ENCODE assay signal across 8 cellular contexts in genomic region chr22:31947296-31947695, GRCh38. TPM values are rescaled to one million over a fixed set of nuclear protein-coding genes. Genes with fewer than 3 reads are reported as not detected.
DNase-seq lines count a peak whose midpoint lies in the region; ATAC-seq and TF ChIP-seq lines count a peak whose summit lies in the region.

No MANE protein-coding gene starts in this region.

- no peak for TF ChIP-seq POLR2A in gastrocnemius medialis (IDR thresholded peaks at IDR 0.05)

- CTCF ChIA-PET in Calu3 (lab: Charles Lee): interaction anchor here (0.6 to 1.0 kb wide), 4 partner anchors 23 to 282 kb away, joined by 3 to 5 read pairs (median 4); no protein-coding TSS in a partner anchor

- peak overlapping the region; percentile 17 for H3K4me3 Mint-ChIP-seq in Calu3 (ENCODE audit: low read depth, unreplicated experiment)
- peak overlapping the region; percentile 70 for H3K4me3 Mint-ChIP-seq in T-helper 2 cell treated with Interferon-gamma antibody and Interleukin-4, amounts not matched to agents 5 μg/mL and 100 μg/mL, for 36 hours

- H3K27me3 ChIP-seq in gastrocnemius medialis: no peaks in the 10 kb centered on the region

- peaks cover 0 to 6% of the 10 kb centered on the region in 2 donors for H3K36me3 ChIP-seq in gastrocnemius medialis

- H3K9me3 Mint-ChIP-seq in Calu3 (ENCODE audit: low read depth, unreplicated experiment): no peaks in the 10 kb centered on the region
- H3K9me3 Mint-ChIP-seq in T-helper 2 cell treated with Interferon-gamma antibody and Interleukin-4, amounts not matched to agents 5 μg/mL and 100 μg/mL, for 36 hours: no peaks in the 10 kb centered on the region

- H3K36me3 Mint-ChIP-seq in Calu3 (ENCODE audit: insufficient read depth, unreplicated experiment): peaks cover 14% of the 10 kb centered on the region
- H3K36me3 Mint-ChIP-seq in T-helper 2 cell treated with Interferon-gamma antibody and Interleukin-4, amounts not matched to agents 5 μg/mL and 100 μg/mL, for 36 hours (ENCODE audit: low read depth): peaks cover 42% of the 10 kb centered on the region

- DNase-seq in Calu3 (no peak), HT-29 (ENCODE audit: low spot score) (peak; percentile 54), epithelial cell of prostate (ENCODE audit: low read depth, low spot score) (no peak), gastrocnemius medialis (no peak), epidermal melanocyte (ENCODE audit: insufficient read length, low spot score) (no peak)
- DNase-seq in T-helper 2 cell treated with Interferon-gamma antibody and Interleukin-4, amounts not matched to agents 5 μg/mL and 100 μg/mL, for 36 hours (ENCODE audit: low spot score): no peak

- peak overlapping the region; percentile 16 for H3K27ac Mint-ChIP-seq in Calu3 (ENCODE audit: unreplicated experiment)
- H3K27ac Mint-ChIP-seq in T-helper 2 cell treated with Interferon-gamma antibody and Interleukin-4, amounts not matched to agents 5 μg/mL and 100 μg/mL, for 36 hours: peak overlapping the region; percentile 80

- H3K4me1 Mint-ChIP-seq in Calu3 (ENCODE audit: low read depth, unreplicated experiment): peaks cover 18% of the 10 kb centered on the region
- peaks cover 29% of the 10 kb centered on the region for H3K4me1 Mint-ChIP-seq in T-helper 2 cell treated with Interferon-gamma antibody and Interleukin-4, amounts not matched to agents 5 μg/mL and 100 μg/mL, for 36 hours (ENCODE audit: low read depth)

- H3K4me1 ChIP-seq in gastrocnemius medialis: peaks cover 17 to 37% of the 10 kb centered on the region in 2 donors

- H3K9me3 ChIP-seq in gastrocnemius medialis: no peaks in the 10 kb centered on the region

- ATAC-seq in gastrocnemius medialis (no peak), GM18511 (IDR thresholded peaks at IDR 0.05; ENCODE audit: unreplicated experiment) (no peak), HG03565 (IDR thresholded peaks at IDR 0.05; ENCODE audit: unreplicated experiment) (no peak)

- in situ Hi-C loops in gastrocnemius medialis (cut with MboI; ENCODE audit: low sequenced_read_pairs in 4 of 4): loop anchor here in 1 of 4 donors (25.0 kb wide), 1 partner anchor 285 kb away; the partner anchor contains the start of gene PISD

- no peak overlapping the region for H3K4me3 ChIP-seq in gastrocnemius medialis

- H3K27ac ChIP-seq in epithelial cell of prostate: peak overlapping the region; percentile 86
- H3K27ac ChIP-seq in gastrocnemius medialis: peak overlapping the region in 2 of 4 donors; percentile 91 to 97

- no peaks in the 10 kb centered on the region for H3K27me3 Mint-ChIP-seq in Calu3 (ENCODE audit: unreplicated experiment)
- H3K27me3 Mint-ChIP-seq in T-helper 2 cell treated with Interferon-gamma antibody and Interleukin-4, amounts not matched to agents 5 μg/mL and 100 μg/mL, for 36 hours (ENCODE audit: low read depth): no peaks in the 10 kb centered on the region

- BruUV-seq in Calu3 (replicated peaks; lab: Mats Ljungman, UMichigan): no TSS peak

- TF ChIP-seq CTCF in Calu3 (IDR thresholded peaks at IDR 0.05; ENCODE audit: unreplicated experiment) (no peak), gastrocnemius medialis (IDR thresholded peaks at IDR 0.05 in 4 of 5, conservative IDR thresholded peaks at IDR 0.05 in 1 of 5) (peak in 4 of 5 experiments; percentile 12 to 50 (median 29))

- intact Hi-C loops in Calu3 (cut with micrococcal nuclease; ENCODE audit: unreplicated experiment) (loop anchor here (5.0 to 10.0 kb wide), 4 partner anchors 52 to 280 kb away; partner anchors contain the start of genes DEPDC5 and PRR14L), gastrocnemius medialis (cut with DNase I; ENCODE audit: low total_unique reads) (loop anchor here (10.0 kb wide), 1 partner anchor 282 kb away; the partner anchor contains the start of gene PISD)

RNA-seq across cellular contexts. Expression of gene YWHAH, which starts 3.0 kb away (rescaled TPM):
- total RNA-seq in Calu3 (2022): 179 and 197 TPM in 2 replicates
- total RNA-seq in HT-29 (2014; rRNA removed; shearing (Covaris generic)): 110 and 111 TPM in 2 replicates
- 10 to 100 TPM; 26.6 to 65.8 (median 45.7) TPM for total RNA-seq in gastrocnemius medialis
